ENCODE assay signal across 8 cellular contexts in the genomic region with DNA sequence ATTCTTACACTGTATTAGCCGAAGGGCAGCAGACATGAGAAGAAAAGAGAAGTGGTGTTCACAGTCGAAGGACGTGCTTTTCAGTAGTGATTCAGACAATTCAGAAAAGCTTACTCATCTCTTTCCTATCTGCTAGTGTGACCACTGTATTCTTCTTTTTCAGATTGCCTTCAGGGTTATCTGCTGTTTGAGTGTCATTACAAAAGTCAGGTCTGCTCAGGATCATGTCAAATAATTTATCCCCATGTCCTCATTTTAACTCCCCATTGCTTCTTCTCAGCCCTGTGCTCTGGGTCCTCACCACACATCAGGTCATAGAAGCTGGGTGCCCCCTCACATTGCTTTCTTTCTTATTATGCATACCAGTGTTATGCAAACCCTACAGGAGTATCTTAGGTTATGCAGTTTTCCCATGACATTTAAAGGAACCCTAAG.
DNase-seq lines count a peak whose midpoint lies in the region; ATAC-seq, FAIRE-seq and TF ChIP-seq lines count a peak whose summit lies in the region.

No MANE protein-coding gene starts in this region.

- ATAC-seq in GM18498 (IDR thresholded peaks at IDR 0.05; ENCODE audit: unreplicated experiment) = peak; percentile 87

- no peak for TF ChIP-seq POLR2A in H54 (IDR thresholded peaks at IDR 0.05; ENCODE audit: low read depth, low read length)

- DNase-seq in H54 (ENCODE audit: insufficient read length, low spot score) (no peak), LHCN-M2 (ENCODE audit: low read depth) (peak; percentile 73), iPS-NIHi11 (ENCODE audit: low spot score) (peak; percentile 7), NCI-H1417 (lab: John Stamatoyannopoulos, UW) (no peak), cerebellar cortex (ENCODE audit: low spot score) (no peak), SHP77 (lab: John Stamatoyannopoulos, UW) (no peak)
- no peak for DNase-seq in activated T-cell treated with anti-CD3 and anti-CD28 coated beads, Interleukin-2, amount 50 U/mL, for 1 hour

- FAIRE-seq in H54 (lab: Jason Lieb, UNC) = peak; percentile 96

Comparison
In these comparisons a context has a peak if more than half of its experiments do, and no peak if none do; other contexts are left out.
1. DNase-seq: peak in LHCN-M2 (single experiment) and iPS-NIHi11 (single experiment); none in H54 (single experiment), NCI-H1417 (0 of 3), activated T-cell treated with anti-CD3 and anti-CD28 coated beads, Interleukin-2, amount 50 U/mL, for 1 hour (single experiment), cerebellar cortex (single experiment) and SHP77 (0 of 2).